1 cellular context compared by ENCODE assay signal in genomic region chr16:4697867-4698291, GRCh38.
TF ChIP-seq lines count a peak whose summit lies in the region.

No MANE protein-coding gene starts in this region.

TF ChIP-seq in H1, 55 proteins besides CTCF, POLR2A, EP300 and RAD21:
- no peak for TF ChIP-seq JUND (IDR thresholded peaks at IDR 0.05; ENCODE audit: low read length)
- TF ChIP-seq, protein P1, sequence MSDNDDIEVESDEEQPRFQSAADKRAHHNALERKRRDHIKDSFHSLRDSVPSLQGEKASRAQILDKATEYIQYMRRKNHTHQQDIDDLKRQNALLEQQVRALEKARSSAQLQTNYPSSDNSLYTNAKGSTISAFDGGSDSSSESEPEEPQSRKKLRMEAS (IDR thresholded peaks at IDR 0.05), result no peak
- no peak for TF ChIP-seq POLR2AphosphoS5 (IDR thresholded peaks at IDR 0.05; ENCODE audit: low read depth, low read length)
- no peak for TF ChIP-seq TBP (IDR thresholded peaks at IDR 0.05; ENCODE audit: low read depth, low read length)
- TF ChIP-seq PHF8 (conservative IDR thresholded peaks at IDR 0.05; ENCODE audit: low read depth, low read length), result no peak
- no peak for TF ChIP-seq ZNF274 (IDR thresholded peaks at IDR 0.05; ENCODE audit: borderline replicate concordance, extremely low read depth, low read length)
- no peak for TF ChIP-seq KDM4A (IDR thresholded peaks at IDR 0.05; ENCODE audit: low read depth, low read length, severe bottlenecking)
- TF ChIP-seq CHD7 (IDR thresholded peaks at IDR 0.05; ENCODE audit: insufficient replicate concordance, low read length), result no peak
- TF ChIP-seq, protein P2, sequence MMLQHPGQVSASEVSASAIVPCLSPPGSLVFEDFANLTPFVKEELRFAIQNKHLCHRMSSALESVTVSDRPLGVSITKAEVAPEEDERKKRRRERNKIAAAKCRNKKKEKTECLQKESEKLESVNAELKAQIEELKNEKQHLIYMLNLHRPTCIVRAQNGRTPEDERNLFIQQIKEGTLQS (IDR thresholded peaks at IDR 0.05; ENCODE audit: insufficient read depth, low read depth, low read length), result no peak
- TF ChIP-seq CHD1 (IDR thresholded peaks at IDR 0.05; ENCODE audit: low read depth, low read length), result no peak
- no peak for TF ChIP-seq SIN3A (conservative IDR thresholded peaks at IDR 0.05 in 1 of 2, IDR thresholded peaks at IDR 0.05 in 1 of 2; ENCODE audit: low read depth in 1 of 2, low read length in 2 of 2)
- no peak for TF ChIP-seq SAP30 (IDR thresholded peaks at IDR 0.05; ENCODE audit: insufficient read depth, insufficient replicate concordance, low read length)
- no peak for TF ChIP-seq SP4 (IDR thresholded peaks at IDR 0.05; ENCODE audit: low read length)
- no peak for TF ChIP-seq RFX5 (IDR thresholded peaks at IDR 0.05; ENCODE audit: borderline replicate concordance, low read depth, low read length)
- TF ChIP-seq RNF2 (IDR thresholded peaks at IDR 0.05; ENCODE audit: borderline replicate concordance, low read depth, low read length, missing control alignments, poor library complexity, severe bottlenecking), result no peak
- TF ChIP-seq SIRT6 (IDR thresholded peaks at IDR 0.05; ENCODE audit: low read length), result no peak
- TF ChIP-seq HDAC6 (IDR thresholded peaks at IDR 0.05; ENCODE audit: low read depth, low read length), result no peak
